In genomic region chr2:238256594-238257104, GRCh38 we compare ENCODE assay signal across 8 cellular contexts. TPM values are rescaled to one million over a fixed set of nuclear protein-coding genes. Genes with fewer than 3 reads are reported as not detected.
DNase-seq lines count a peak whose midpoint lies in the region; ATAC-seq and TF ChIP-seq lines count a peak whose summit lies in the region.

No MANE protein-coding gene starts in this region.

- no peak overlapping the region for H3K27ac Mint-ChIP-seq in mesothelial cell of epicardium
- H3K27ac Mint-ChIP-seq in stimulated activated memory B cell treated with anti-CD40 and anti-IgM and Interleukin-4, amounts not matched to agents 10 μg/mL and 1 μg/mL and 100 μg/mL, for 72 hours: no peak overlapping the region

- H3K4me1 Mint-ChIP-seq in mesothelial cell of epicardium: peaks cover 10% of the 10 kb centered on the region
- H3K4me1 Mint-ChIP-seq in stimulated activated memory B cell treated with anti-CD40 and anti-IgM and Interleukin-4, amounts not matched to agents 10 μg/mL and 1 μg/mL and 100 μg/mL, for 72 hours: no peaks in the 10 kb centered on the region

- no peaks in the 10 kb centered on the region for H3K27me3 ChIP-seq in HL-60 (ENCODE audit: insufficient read depth, poor library complexity, severe bottlenecking)

- no peak overlapping the region for H3K4me3 ChIP-seq in HL-60 (replicated peaks; ENCODE audit: insufficient read depth, low read length)

- DNase-seq in DMS 273 (lab: John Stamatoyannopoulos, UW; ENCODE audit: unreplicated experiment) (peak; percentile 96), HL-60 (ENCODE audit: low read depth in 1 of 2, low spot score in 1 of 2) (peak; percentile 70 to 87), NCI-H82 treated with DMSO at 0.1 percent for 48 hours (lab: John Stamatoyannopoulos, UW; ENCODE audit: unreplicated experiment) (peak; percentile 93), mesothelial cell of epicardium (ENCODE audit: low spot score in 2 of 2, unreplicated experiment in 2 of 2) (peak; percentile 52 to 76)
- DNase-seq in activated CD4-positive, alpha-beta T cell treated with anti-CD3 and anti-CD28 coated beads, Interleukin-2, amount 50 U/mL, for 24 hours (ENCODE audit: low read depth in 1 of 2, low spot score in 1 of 2): peak; percentile 31 to 64
- peak; percentile 64 for DNase-seq in effector CD4-positive, alpha-beta T cell

- no peak overlapping the region for H3K4me3 Mint-ChIP-seq in mesothelial cell of epicardium
- no peak overlapping the region for H3K4me3 Mint-ChIP-seq in stimulated activated memory B cell treated with anti-CD40 and anti-IgM and Interleukin-4, amounts not matched to agents 10 μg/mL and 1 μg/mL and 100 μg/mL, for 72 hours

- peak; percentile 88 for ATAC-seq in stimulated activated memory B cell treated with anti-CD40 and anti-IgM and Interleukin-4, amounts not matched to agents 10 μg/mL and 1 μg/mL and 100 μg/mL, for 72 hours
- no peak for ATAC-seq in HG03039 (IDR thresholded peaks at IDR 0.05; ENCODE audit: unreplicated experiment)

- peaks cover 25% of the 10 kb centered on the region for H3K36me3 Mint-ChIP-seq in mesothelial cell of epicardium
- peaks cover 52% of the 10 kb centered on the region for H3K36me3 Mint-ChIP-seq in stimulated activated memory B cell treated with anti-CD40 and anti-IgM and Interleukin-4, amounts not matched to agents 10 μg/mL and 1 μg/mL and 100 μg/mL, for 72 hours

- no peak overlapping the region for H3K27ac ChIP-seq in HL-60 (replicated peaks)

- H3K27me3 Mint-ChIP-seq in mesothelial cell of epicardium (ENCODE audit: low read depth): no peaks in the 10 kb centered on the region
- no peaks in the 10 kb centered on the region for H3K27me3 Mint-ChIP-seq in stimulated activated memory B cell treated with anti-CD40 and anti-IgM and Interleukin-4, amounts not matched to agents 10 μg/mL and 1 μg/mL and 100 μg/mL, for 72 hours

- no peaks in the 10 kb centered on the region for H3K9me3 Mint-ChIP-seq in mesothelial cell of epicardium
- H3K9me3 Mint-ChIP-seq in stimulated activated memory B cell treated with anti-CD40 and anti-IgM and Interleukin-4, amounts not matched to agents 10 μg/mL and 1 μg/mL and 100 μg/mL, for 72 hours: no peaks in the 10 kb centered on the region

- peak; percentile 88 for TF ChIP-seq CTCF in HL-60 (IDR thresholded peaks at IDR 0.05; ENCODE audit: insufficient read depth, low read length)
- peak; percentile 89 for TF ChIP-seq CTCF in mesothelial cell of epicardium (IDR thresholded peaks at IDR 0.05; ENCODE audit: unreplicated experiment)

RNA-seq across cellular contexts. Expression of gene HES6, which starts 16.8 kb away (rescaled TPM):
- total RNA-seq in mesothelial cell of epicardium: 4.2 to 5.1 TPM (median 4.3 TPM) in 3 replicates

RNA-seq across cellular contexts. Expression of gene PER2, which starts 31.8 kb away (rescaled TPM):
- total RNA-seq in mesothelial cell of epicardium: 11.4 to 12.7 TPM (median 11.7 TPM) in 3 replicates

RNA-seq across cellular contexts. Expression of gene ILKAP, which starts 53.2 kb away (rescaled TPM):
- total RNA-seq in mesothelial cell of epicardium: 48.6 to 54.0 TPM (median 50.8 TPM) in 3 replicates
